In the genomic region with DNA sequence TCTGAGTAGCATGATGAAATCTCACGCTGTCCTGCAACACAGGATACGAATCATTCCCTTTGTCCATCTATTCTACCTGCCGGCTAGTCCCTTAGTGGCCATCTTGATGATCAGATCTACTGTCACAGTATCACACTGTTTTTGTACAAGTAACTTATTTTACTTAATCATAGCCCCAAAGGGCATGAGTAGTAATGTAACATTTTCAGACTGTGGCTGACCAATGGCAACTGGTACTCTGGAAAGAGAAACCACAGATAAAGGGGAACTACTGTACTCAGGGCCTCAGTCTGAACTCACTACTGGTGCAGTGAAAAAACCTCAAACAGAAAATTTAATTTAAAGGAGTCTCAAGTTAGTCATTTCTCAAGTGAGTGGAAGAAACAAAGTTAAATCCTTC, we compare ENCODE assay signal across 13 cellular contexts.
DNase-seq lines count a peak whose midpoint lies in the region; ATAC-seq, FAIRE-seq and TF ChIP-seq lines count a peak whose summit lies in the region.
"Had no signal": no experiment of that assay in that cellular context is flagged by ENCODE, and none has a peak within 500 bp of the region (broad histone marks: within the 10 kb centered on the region; RNA-seq: fewer than 3 reads in every experiment).

No MANE protein-coding gene starts in this region.

- TF ChIP-seq CTCF in mucosa of descending colon (IDR thresholded peaks at IDR 0.05): no peak

- no peaks in the 10 kb centered on the region for H3K27me3 ChIP-seq in MG63
- H3K27me3 ChIP-seq: BLaER1 treated with 17β-estradiol and CSF1 and Interleukin-3, amounts not matched to agents 10 nM and 100 nM had no signal

- no peaks in the 10 kb centered on the region for H3K36me3 ChIP-seq in mucosa of descending colon (ENCODE audit: low read depth)
- H3K36me3 ChIP-seq in MG63: no peaks in the 10 kb centered on the region
- H3K36me3 ChIP-seq: BLaER1 treated with 17β-estradiol and CSF1 and Interleukin-3, amounts not matched to agents 10 nM and 100 nM; HAP-1 had no signal

- FAIRE-seq in GM12891 (lab: Jason Lieb, UNC): peak; percentile 82

- H3K4me1 ChIP-seq in mucosa of descending colon (ENCODE audit: low read depth): no peaks in the 10 kb centered on the region
- H3K4me1 ChIP-seq: HAP-1 had no signal

- no peak for TF ChIP-seq POLR2A in GM12891 (IDR thresholded peaks at IDR 0.05; ENCODE audit: low read depth, low read length)

- no peaks in the 10 kb centered on the region for H3K9me3 ChIP-seq in mucosa of descending colon
- H3K9me3 ChIP-seq in MG63: no peaks in the 10 kb centered on the region
- H3K9me3 ChIP-seq: BLaER1 treated with 17β-estradiol and CSF1 and Interleukin-3, amounts not matched to agents 10 nM and 100 nM; HAP-1 had no signal

- DNase-seq in GM12891 (ENCODE audit: insufficient read length, low spot score) (peak; percentile 27), RPMI8226 (peak; percentile 23), mucosa of descending colon (no peak), SHP77 treated with DMSO at 0.1 percent for 48 hours (lab: John Stamatoyannopoulos, UW) (no peak), GDM1 (lab: John Stamatoyannopoulos, UW) (no peak), MG63 (no peak)
- DNase-seq: NCI-H2171 treated with DMSO at 0.1 percent for 48 hours; stimulated activated CD8-positive, alpha-beta memory T cell treated with anti-CD3 and anti-CD28 coated beads, Interleukin-4, amount 100 ng/mL, for 48 hours had no signal

- peak; percentile 87 for ATAC-seq in GM19468 (IDR thresholded peaks at IDR 0.05; ENCODE audit: extremely low read depth, unreplicated experiment)
- ATAC-seq in HG03095 (IDR thresholded peaks at IDR 0.05; ENCODE audit: unreplicated experiment): peak; percentile 95
- ATAC-seq in mucosa of descending colon: no peak
- ATAC-seq: WTC11 had no signal

- intact Hi-C loops in mucosa of descending colon (cut with DNase I, micrococcal nuclease): no loop called here

- H3K4me3 ChIP-seq in mucosa of descending colon: no peak overlapping the region
- H3K4me3 ChIP-seq in MG63: no peak overlapping the region
- H3K4me3 ChIP-seq: BLaER1 treated with 17β-estradiol and CSF1 and Interleukin-3, amounts not matched to agents 10 nM and 100 nM; HAP-1 had no signal

TF ChIP-seq in GM12891, 5 proteins besides CTCF, POLR2A, EP300 and RAD21:
- peak; percentile 53 for TF ChIP-seq SPI1 (IDR thresholded peaks at IDR 0.05; ENCODE audit: low read depth, low read length)
- no peak for TF ChIP-seq TAF1 (IDR thresholded peaks at IDR 0.05; ENCODE audit: low read depth, low read length)
TF ChIP-seq in GM12891: peak in this region for 1.

Comparison
In these comparisons a context has a peak if more than half of its experiments do, and no peak if none do; other contexts are left out.
1. DNase-seq: peak in GM12891 (single experiment) and RPMI8226 (single experiment); none in mucosa of descending colon (0 of 3), SHP77 treated with DMSO at 0.1 percent for 48 hours (single experiment), GDM1 (single experiment) and MG63 (single experiment).